Comparison of ENCODE assay signal across 1 cellular context in the genomic region with DNA sequence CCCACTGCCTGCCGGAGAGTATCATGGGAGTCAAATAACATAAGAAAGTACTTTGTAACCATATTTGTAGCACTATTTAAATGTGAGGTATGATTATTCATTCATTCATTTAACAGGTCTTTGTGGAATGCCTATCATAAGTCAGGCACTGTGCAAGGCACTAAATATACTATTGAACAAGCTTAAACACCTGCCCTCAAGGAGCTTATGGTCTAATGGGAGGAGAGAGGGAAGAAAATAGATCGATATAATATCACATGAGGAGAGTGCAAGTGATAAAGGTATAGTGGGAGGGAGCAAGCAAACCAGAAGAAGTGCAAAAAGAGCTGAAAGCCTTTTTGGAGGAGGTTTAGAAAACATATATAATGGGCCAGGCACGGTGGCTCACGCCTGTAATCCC.
TF ChIP-seq lines count a peak whose summit lies in the region.

No MANE protein-coding gene starts in this region.

TF ChIP-seq in K562, 482 proteins besides CTCF, POLR2A, EP300 and RAD21:
- no peak for TF ChIP-seq MAFG (tag; conservative IDR thresholded peaks at IDR 0.05)
- TF ChIP-seq TRIM28 (IDR thresholded peaks at IDR 0.05): peak; percentile 52; the same call in 1 of the 2 replicates
- peak in 1 of 2 experiments; percentile 38; a peak in 1 of 4 replicates for TF ChIP-seq KDM1A (IDR thresholded peaks at IDR 0.05)
- peak; percentile 84 for TF ChIP-seq ZNF316 (IDR thresholded peaks at IDR 0.05)
- peak in 1 of 2 experiments; percentile 67; a peak in 2 of 4 replicates for TF ChIP-seq TRIM24 (IDR thresholded peaks at IDR 0.05)
